ENCODE assay signal across 22 cellular contexts in genomic region chrY:15510984-15511650, GRCh38.
"Had no signal": no experiment of that assay in that cellular context is flagged by ENCODE, and none has a peak within 500 bp of the region (broad histone marks: within the 10 kb centered on the region; RNA-seq: fewer than 3 reads in every experiment).

No MANE protein-coding gene starts in this region.

- H3K27ac ChIP-seq: hepatocyte, left ventricle myocardium inferior, ovary, right atrium auricular region, skin epidermis, suprapubic skin, thoracic aorta, tibial artery, upper lobe of right lung had no signal

- H3K4me1 ChIP-seq: left ventricle myocardium inferior, right atrium auricular region, suprapubic skin, tibial artery, upper lobe of right lung had no signal

- H3K36me3 ChIP-seq: left ventricle myocardium inferior, ovary, right atrium auricular region, suprapubic skin, thoracic aorta, tibial artery, upper lobe of right lung had no signal

- H3K9me3 ChIP-seq: left ventricle myocardium inferior, mucosa of descending colon, ovary, right atrium auricular region, suprapubic skin, thoracic aorta, tibial artery, upper lobe of right lung had no signal

- H2AFZ ChIP-seq: hepatocyte had no signal

- H3K4me2 ChIP-seq: hepatocyte had no signal

- H3K27me3 ChIP-seq: hepatocyte, ovary, right atrium auricular region, suprapubic skin, tibial artery, upper lobe of right lung had no signal

- H3K79me2 ChIP-seq: hepatocyte had no signal

- DNase-seq: immature natural killer cell; kidney; left colon; left ventricle myocardium inferior; midbrain; mucosa of descending colon; naive thymus-derived CD4-positive, alpha-beta T cell; ovary; stimulated activated CD4-positive, alpha-beta T cell treated with anti-CD3 and anti-CD28 coated beads, Interleukin-12 subunit alpha, Interleukin-12 subunit beta, amount 100 ng/mL, for 4 hours; stimulated activated CD4-positive, alpha-beta T cell treated with anti-CD3 and anti-CD28 coated beads, Interleukin-15, amount 100 ng/mL, for 24 hours; stimulated activated CD4-positive, alpha-beta T cell treated with anti-CD3 and anti-CD28 coated beads, Interleukin-2, amount 100 ng/mL, for 24 hours; stimulated activated CD4-positive, alpha-beta T cell treated with anti-CD3 and anti-CD28 coated beads, Interleukin-4, amount 100 ng/mL, for 1 hour; stimulated activated naive B cell treated with anti-CD40 and anti-IgM and Interleukin-4, amounts not matched to agents 10 μg/mL and 1 μg/mL and 100 μg/mL, for 72 hours; tibial artery; trophoblast cell; upper lobe of right lung had no signal

- H3K4me3 ChIP-seq: hepatocyte, left ventricle myocardium inferior, lung, mucosa of descending colon, ovary, right atrium auricular region, skin epidermis, suprapubic skin, thoracic aorta, tibial artery, upper lobe of right lung had no signal
